In genomic region chr6:100176951-100177710, GRCh38 we compare ENCODE assay signal across 18 cellular contexts.
DNase-seq lines count a peak whose midpoint lies in the region; ATAC-seq and TF ChIP-seq lines count a peak whose summit lies in the region.
"Had no signal": no experiment of that assay in that cellular context is flagged by ENCODE, and none has a peak within 500 bp of the region (broad histone marks: within the 10 kb centered on the region; RNA-seq: fewer than 3 reads in every experiment).

No MANE protein-coding gene starts in this region.

- H3K27me3 ChIP-seq in breast epithelium (no peaks in the 10 kb centered on the region), hepatocyte (no peaks in the 10 kb centered on the region), smooth muscle cell (ENCODE audit: low read depth) (peaks cover 6% of the 10 kb centered on the region), lower lobe of right lung (ENCODE audit: low read depth) (no peaks in the 10 kb centered on the region), Karpas-422 (ENCODE audit: low read length) (no peaks in the 10 kb centered on the region)
- H3K27me3 ChIP-seq: ascending aorta; BLaER1 treated with 17β-estradiol and CSF1 and Interleukin-3, amounts not matched to agents 10 nM and 100 nM; gastrocnemius medialis; MG63 had no signal

- DNase-seq in MCF 10A (ENCODE audit: unreplicated experiment) (no peak), breast epithelium (ENCODE audit: low spot score in 2 of 2) (no peak), RPMI7951 (ENCODE audit: low read depth) (peak; percentile 15), hepatocyte (ENCODE audit: low spot score) (no peak), smooth muscle cell (lab: John Stamatoyannopoulos, UW; ENCODE audit: unreplicated experiment) (no peak), lower lobe of right lung (no peak), cerebellar nuclear complex (lab: John Stamatoyannopoulos, UW) (no peak), Karpas-422 (no peak)
- DNase-seq: activated CD8-positive, alpha-beta memory T cell treated with anti-CD3 and anti-CD28 coated beads, Interleukin-2, amount 50 U/mL, for 48 hours; cortex of kidney; gastrocnemius medialis; NCI-H187; NCI-H446 treated with DMSO at 0.1 percent for 48 hours; stimulated activated naive B cell treated with anti-CD40 and anti-IgM and Interleukin-4, amounts not matched to agents 10 μg/mL and 1 μg/mL and 100 μg/mL, for 72 hours had no signal

- 92% methylated on average over 4 of the region's 4 CpGs for WGBS in hepatocyte (ENCODE audit: low lambda C conversion rate, missing lambda C conversion rate)
- WGBS in smooth muscle cell (ENCODE audit: low lambda C conversion rate): 88% methylated on average over 4 of the region's 4 CpGs

- intact Hi-C loops in MCF 10A (cut with micrococcal nuclease): loop anchor here (2.0 kb wide), 1 partner anchor 302 kb away; no protein-coding TSS in a partner anchor
- intact Hi-C loops in breast epithelium (cut with DNase I; ENCODE audit: low total_unique reads): no loop called here
- intact Hi-C loops in lower lobe of right lung (cut with DNase I): no loop called here

- H3K4me1 Mint-ChIP-seq in MCF 10A (ENCODE audit: insufficient read depth, unreplicated experiment): peaks cover 24% of the 10 kb centered on the region
- H3K4me1 Mint-ChIP-seq: stimulated activated naive B cell treated with anti-CD40 and anti-IgM and Interleukin-4, amounts not matched to agents 10 μg/mL and 1 μg/mL and 100 μg/mL, for 72 hours had no signal

- H3K79me2 ChIP-seq in hepatocyte: no peaks in the 10 kb centered on the region
- no peaks in the 10 kb centered on the region for H3K79me2 ChIP-seq in smooth muscle cell (ENCODE audit: low read depth)
- no peaks in the 10 kb centered on the region for H3K79me2 ChIP-seq in Karpas-422 (ENCODE audit: low read length)

- H3K27ac ChIP-seq in breast epithelium (peak overlapping the region in 1 of 2 donors; percentile 79), hepatocyte (no peak overlapping the region), smooth muscle cell (ENCODE audit: low read depth) (peak overlapping the region; percentile 40), lower lobe of right lung (no peak overlapping the region), Karpas-422 (ENCODE audit: low read length) (no peak overlapping the region)
- H3K27ac ChIP-seq: ascending aorta; BLaER1 treated with 17β-estradiol and CSF1 and Interleukin-3, amounts not matched to agents 10 nM and 100 nM; gastrocnemius medialis had no signal

- no peak for TF ChIP-seq POLR2A in breast epithelium (IDR thresholded peaks at IDR 0.05)

- H3K27me3 Mint-ChIP-seq in MCF 10A (ENCODE audit: insufficient read depth, unreplicated experiment): no peaks in the 10 kb centered on the region

- H4K20me1 ChIP-seq in hepatocyte (ENCODE audit: insufficient read depth, poor library complexity, severe bottlenecking): no peaks in the 10 kb centered on the region
- no peaks in the 10 kb centered on the region for H4K20me1 ChIP-seq in smooth muscle cell (ENCODE audit: low read depth)
- H4K20me1 ChIP-seq in Karpas-422 (ENCODE audit: insufficient read depth, low read depth, low read length): no peaks in the 10 kb centered on the region
- H4K20me1 ChIP-seq: BLaER1 treated with 17β-estradiol and CSF1 and Interleukin-3, amounts not matched to agents 10 nM and 100 nM had no signal

- H3K4me3 ChIP-seq in breast epithelium (no peak overlapping the region), hepatocyte (no peak overlapping the region), smooth muscle cell (no peak overlapping the region), lower lobe of right lung (no peak overlapping the region), Karpas-422 (ENCODE audit: low read length) (no peak overlapping the region)
- H3K4me3 ChIP-seq: ascending aorta; BLaER1 treated with 17β-estradiol and CSF1 and Interleukin-3, amounts not matched to agents 10 nM and 100 nM; gastrocnemius medialis; MG63 had no signal

- no peaks in the 10 kb centered on the region for H3K36me3 ChIP-seq in breast epithelium
- H3K36me3 ChIP-seq in hepatocyte (replicated peaks; ENCODE audit: insufficient read depth, low read depth): no peaks in the 10 kb centered on the region
- H3K36me3 ChIP-seq in smooth muscle cell (ENCODE audit: low read depth): no peaks in the 10 kb centered on the region
- H3K36me3 ChIP-seq in lower lobe of right lung: no peaks in the 10 kb centered on the region
- H3K36me3 ChIP-seq in Karpas-422 (ENCODE audit: insufficient read depth, low read length): no peaks in the 10 kb centered on the region
- H3K36me3 ChIP-seq: ascending aorta; BLaER1 treated with 17β-estradiol and CSF1 and Interleukin-3, amounts not matched to agents 10 nM and 100 nM; gastrocnemius medialis; MG63 had no signal

- H3K4me1 ChIP-seq in breast epithelium (no peaks in the 10 kb centered on the region), hepatocyte (ENCODE audit: insufficient read depth) (peaks cover 9% of the 10 kb centered on the region), smooth muscle cell (ENCODE audit: low read depth) (peaks cover 17% of the 10 kb centered on the region), lower lobe of right lung (no peaks in the 10 kb centered on the region), Karpas-422 (ENCODE audit: low read length) (no peaks in the 10 kb centered on the region)
- H3K4me1 ChIP-seq: BLaER1 treated with 17β-estradiol and CSF1 and Interleukin-3, amounts not matched to agents 10 nM and 100 nM; gastrocnemius medialis had no signal

- CTCF ChIA-PET in MCF 10A (lab: Yijun Ruan, JAX): interaction anchor here (0.7 to 3.0 kb wide), 16 partner anchors 14 to 303 kb away, joined by 3 to 11 read pairs (median 4); partner anchors contain the start of gene SIM1

- no peaks in the 10 kb centered on the region for H3K36me3 Mint-ChIP-seq in MCF 10A (ENCODE audit: insufficient read depth, unreplicated experiment)
- H3K36me3 Mint-ChIP-seq: stimulated activated naive B cell treated with anti-CD40 and anti-IgM and Interleukin-4, amounts not matched to agents 10 μg/mL and 1 μg/mL and 100 μg/mL, for 72 hours; type B pancreatic cell had no signal

- no peaks in the 10 kb centered on the region for H3K9me2 ChIP-seq in hepatocyte (replicated peaks; ENCODE audit: insufficient read depth)
- H3K9me2 ChIP-seq in Karpas-422 (replicated peaks; ENCODE audit: insufficient read depth, low read length): no peaks in the 10 kb centered on the region

- H2AFZ ChIP-seq in hepatocyte (peak overlapping the region; percentile 16), smooth muscle cell (ENCODE audit: low read depth) (no peak overlapping the region), Karpas-422 (ENCODE audit: low read length) (no peak overlapping the region)

- no peaks in the 10 kb centered on the region for H3K9me3 ChIP-seq in breast epithelium
- H3K9me3 ChIP-seq in hepatocyte (ENCODE audit: low read depth): no peaks in the 10 kb centered on the region
- H3K9me3 ChIP-seq in smooth muscle cell (replicated peaks; ENCODE audit: low read depth): no peaks in the 10 kb centered on the region
- no peaks in the 10 kb centered on the region for H3K9me3 ChIP-seq in lower lobe of right lung
- no peaks in the 10 kb centered on the region for H3K9me3 ChIP-seq in Karpas-422 (ENCODE audit: low read length)
- H3K9me3 ChIP-seq: ascending aorta; BLaER1 treated with 17β-estradiol and CSF1 and Interleukin-3, amounts not matched to agents 10 nM and 100 nM; gastrocnemius medialis; MG63 had no signal

- BruUV-seq in MCF 10A (replicated peaks; lab: Mats Ljungman, UMichigan): no TSS peak

- H3K9me3 Mint-ChIP-seq in MCF 10A (ENCODE audit: unreplicated experiment): no peaks in the 10 kb centered on the region
- H3K9me3 Mint-ChIP-seq: stimulated activated naive B cell treated with anti-CD40 and anti-IgM and Interleukin-4, amounts not matched to agents 10 μg/mL and 1 μg/mL and 100 μg/mL, for 72 hours; type B pancreatic cell had no signal

- TF ChIP-seq CTCF in MCF 10A (IDR thresholded peaks at IDR 0.05; ENCODE audit: unreplicated experiment) (no peak), breast epithelium (IDR thresholded peaks at IDR 0.05) (no peak), hepatocyte (IDR thresholded peaks at IDR 0.05; ENCODE audit: poor library complexity) (no peak), smooth muscle cell (IDR thresholded peaks at IDR 0.05; ENCODE audit: borderline replicate concordance, insufficient read depth, poor library complexity, severe bottlenecking) (no peak), lower lobe of right lung (IDR thresholded peaks at IDR 0.05) (no peak)

- H3K4me3 Mint-ChIP-seq in MCF 10A (ENCODE audit: unreplicated experiment): no peak overlapping the region
- H3K4me3 Mint-ChIP-seq: stimulated activated naive B cell treated with anti-CD40 and anti-IgM and Interleukin-4, amounts not matched to agents 10 μg/mL and 1 μg/mL and 100 μg/mL, for 72 hours; type B pancreatic cell had no signal

- H3K27ac Mint-ChIP-seq in MCF 10A (ENCODE audit: low read depth, unreplicated experiment): peak overlapping the region; percentile 88
- H3K27ac Mint-ChIP-seq: stimulated activated naive B cell treated with anti-CD40 and anti-IgM and Interleukin-4, amounts not matched to agents 10 μg/mL and 1 μg/mL and 100 μg/mL, for 72 hours had no signal

- no peak overlapping the region for H3K4me2 ChIP-seq in hepatocyte
- H3K4me2 ChIP-seq in smooth muscle cell: peak overlapping the region; percentile 34
- H3K4me2 ChIP-seq in Karpas-422 (ENCODE audit: low read depth, low read length, poor library complexity, severe bottlenecking): no peak overlapping the region
- H3K4me2 ChIP-seq: BLaER1 treated with 17β-estradiol and CSF1 and Interleukin-3, amounts not matched to agents 10 nM and 100 nM had no signal

- no peak for ATAC-seq in lower lobe of right lung
- ATAC-seq: stimulated activated naive B cell treated with anti-CD40 and anti-IgM and Interleukin-4, amounts not matched to agents 10 μg/mL and 1 μg/mL and 100 μg/mL, for 72 hours had no signal

- H3F3A ChIP-seq in smooth muscle cell (ENCODE audit: low read depth): peaks cover 8% of the 10 kb centered on the region

- POLR2A ChIA-PET in MCF 10A (lab: Yijun Ruan, JAX): interaction anchor here (0.6 kb wide), 1 partner anchor 53 kb away, joined by 3 read pairs; no protein-coding TSS in a partner anchor

- H3K9ac ChIP-seq in smooth muscle cell (ENCODE audit: low read depth) (no peak overlapping the region), Karpas-422 (ENCODE audit: low read length) (no peak overlapping the region)
- H3K9ac ChIP-seq: BLaER1 treated with 17β-estradiol and CSF1 and Interleukin-3, amounts not matched to agents 10 nM and 100 nM had no signal
